ENCODE assay signal across 22 cellular contexts in the genomic region with DNA sequence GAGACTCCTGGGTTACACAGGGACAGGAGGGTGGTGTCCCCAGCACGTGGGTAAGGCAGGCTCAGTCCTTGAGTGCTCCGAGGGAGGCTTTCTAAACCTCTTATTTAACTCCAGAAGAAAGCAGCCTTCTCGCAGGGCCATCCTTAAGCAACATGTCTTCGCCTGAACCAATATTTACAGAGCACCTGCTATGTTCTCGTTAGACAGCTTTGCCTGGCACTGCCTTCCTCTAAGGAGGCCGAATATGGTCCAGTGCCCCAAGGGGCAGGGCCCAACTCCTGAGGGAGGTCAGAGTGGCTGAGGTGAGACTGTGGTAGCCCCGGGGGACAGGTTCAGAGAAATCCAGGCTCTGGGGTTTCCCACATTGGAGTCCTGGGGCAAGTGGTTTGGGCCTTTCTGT.
"Had no signal": no experiment of that assay in that cellular context is flagged by ENCODE, and none has a peak within 500 bp of the region (broad histone marks: within the 10 kb centered on the region; RNA-seq: fewer than 3 reads in every experiment).

No MANE protein-coding gene starts in this region.

- H3K27me3 ChIP-seq: esophagus squamous epithelium, gastrocnemius medialis, sigmoid colon had no signal

- H3K27me3 Mint-ChIP-seq: naive B cell; stimulated activated memory B cell treated with anti-CD40 and anti-IgM and Interleukin-4, amounts not matched to agents 10 μg/mL and 1 μg/mL and 100 μg/mL, for 72 hours had no signal

- H3K27ac Mint-ChIP-seq: activated naive CD8-positive, alpha-beta T cell treated with anti-CD3 and anti-CD28 coated beads, Interleukin-2, amount 10 ng/mL, durations not matched to agents 7 days and 5 days; endodermal cell; neural progenitor cell; stimulated activated memory B cell treated with anti-CD40 and anti-IgM and Interleukin-4, amounts not matched to agents 10 μg/mL and 1 μg/mL and 100 μg/mL, for 72 hours had no signal

- H3K4me2 ChIP-seq: neural progenitor cell, smooth muscle cell had no signal

- H3K27ac ChIP-seq: coronary artery, esophagus squamous epithelium, gastrocnemius medialis, neural progenitor cell, sigmoid colon had no signal

- H2AFZ ChIP-seq: neural progenitor cell had no signal

- H3K9me3 Mint-ChIP-seq: activated naive CD8-positive, alpha-beta T cell treated with anti-CD3 and anti-CD28 coated beads, Interleukin-2, amount 10 ng/mL, durations not matched to agents 7 days and 5 days; endodermal cell; naive B cell; stimulated activated memory B cell treated with anti-CD40 and anti-IgM and Interleukin-4, amounts not matched to agents 10 μg/mL and 1 μg/mL and 100 μg/mL, for 72 hours had no signal

- H3K36me3 ChIP-seq: esophagus squamous epithelium, gastrocnemius medialis, neural progenitor cell, sigmoid colon had no signal

- H3K4me3 Mint-ChIP-seq: activated naive CD8-positive, alpha-beta T cell treated with anti-CD3 and anti-CD28 coated beads, Interleukin-2, amount 10 ng/mL, durations not matched to agents 7 days and 5 days; endodermal cell; stimulated activated memory B cell treated with anti-CD40 and anti-IgM and Interleukin-4, amounts not matched to agents 10 μg/mL and 1 μg/mL and 100 μg/mL, for 72 hours had no signal

- ATAC-seq: gastrocnemius medialis; left ventricle myocardium superior; stimulated activated memory B cell treated with anti-CD40 and anti-IgM and Interleukin-4, amounts not matched to agents 10 μg/mL and 1 μg/mL and 100 μg/mL, for 72 hours had no signal

- H3K36me3 Mint-ChIP-seq: activated naive CD8-positive, alpha-beta T cell treated with anti-CD3 and anti-CD28 coated beads, Interleukin-2, amount 10 ng/mL, durations not matched to agents 7 days and 5 days; naive B cell; neural progenitor cell; stimulated activated memory B cell treated with anti-CD40 and anti-IgM and Interleukin-4, amounts not matched to agents 10 μg/mL and 1 μg/mL and 100 μg/mL, for 72 hours had no signal

- H3K4me3 ChIP-seq: coronary artery, esophagus squamous epithelium, gastrocnemius medialis, neural progenitor cell, sigmoid colon, smooth muscle cell had no signal

- DNase-seq: activated CD4-positive, alpha-beta T cell treated with anti-CD3 and anti-CD28 coated beads for 4 hours; activated CD4-positive, alpha-beta T cell treated with anti-CD3 and anti-CD28 coated beads, Interleukin-2, amount 50 U/mL, for 48 hours; activated CD4-positive, CD25-positive, alpha-beta regulatory T cell; activated naive CD4-positive, alpha-beta T cell treated with Interleukin-2 at 50 U/mL for 16 hours; activated naive CD8-positive, alpha-beta T cell treated with anti-CD3 and anti-CD28 coated beads, Interleukin-2, amount 10 ng/mL, durations not matched to agents 7 days and 5 days; activated T-cell treated with anti-CD3 and anti-CD28 coated beads, Interleukin-2, amount 50 U/mL, for 48 hours; amygdala; cerebellar nuclear complex; endodermal cell; esophagus squamous epithelium; gastrocnemius medialis; hypothalamus; left ventricle myocardium superior; mesendoderm; naive B cell; sigmoid colon; stimulated activated CD4-positive, alpha-beta T cell treated with anti-CD3 and anti-CD28 coated beads, Interleukin-15, amount 100 ng/mL, for 24 hours; T-helper 9 cell had no signal

- H3K9me3 ChIP-seq: esophagus squamous epithelium, gastrocnemius medialis, sigmoid colon had no signal
